Comparison of ENCODE assay signal across 20 cellular contexts in the genomic region with DNA sequence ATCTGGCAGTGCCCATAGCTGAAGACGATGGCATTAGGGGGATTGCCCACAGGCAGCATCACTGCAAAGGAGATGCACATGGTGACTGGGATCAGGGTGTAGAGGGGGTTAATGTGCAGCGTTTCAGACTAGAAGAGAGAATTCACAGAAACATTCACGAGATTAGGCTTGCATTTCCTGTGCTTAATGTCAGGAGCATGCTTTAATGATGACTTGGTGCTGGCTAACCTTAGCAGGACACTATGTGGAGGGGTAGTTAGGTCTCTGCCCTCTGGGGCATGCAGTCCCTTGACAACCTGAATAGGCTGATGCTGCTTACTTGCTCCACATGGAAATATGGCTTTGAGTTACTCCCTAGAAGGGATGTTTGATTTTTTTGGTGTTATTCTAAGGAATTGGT. TPM values are rescaled to one million over a fixed set of nuclear protein-coding genes. Genes with fewer than 3 reads are reported as not detected.
A peak's percentile ranks its signal among the peaks of the same experiment; 100 is the strongest.
DNase-seq lines count a peak whose midpoint lies in the region; ATAC-seq and TF ChIP-seq lines count a peak whose summit lies in the region.
"Had no signal": no experiment of that assay in that cellular context is flagged by ENCODE, and none has a peak within 500 bp of the region (broad histone marks: within the 10 kb centered on the region; RNA-seq: fewer than 3 reads in every experiment).

No MANE protein-coding gene starts in this region.

- H3K36me3 Mint-ChIP-seq in MCF 10A (ENCODE audit: insufficient read depth, unreplicated experiment), result peaks cover 17% of the 10 kb centered on the region

- 25% methylated on average over 3 of the region's 3 CpGs for WGBS in prostate gland

- H3K4me3 Mint-ChIP-seq in MCF 10A (ENCODE audit: unreplicated experiment), result no peak overlapping the region
- H3K4me3 Mint-ChIP-seq: T-helper 2 cell treated with Interferon-gamma antibody and Interleukin-4, amounts not matched to agents 5 μg/mL and 100 μg/mL, for 36 hours had no signal

- no peak overlapping the region for H3K27ac ChIP-seq in prostate gland
- H3K27ac ChIP-seq: ovary had no signal

- no peak for ATAC-seq in GM18858 (IDR thresholded peaks at IDR 0.05; ENCODE audit: unreplicated experiment)
- ATAC-seq: stimulated activated naive CD8-positive, alpha-beta T cell treated with anti-CD3 and anti-CD28 coated beads, Interleukin-15, Interleukin-2, amounts not matched to agents 100 U/mL and 50 U/mL, for 24 hours had no signal

- intact Hi-C loops in MCF 10A (cut with micrococcal nuclease), result no loop called here
- intact Hi-C loops in prostate gland (cut with DNase I), result no loop called here

- CTCF ChIA-PET in MCF 10A (lab: Yijun Ruan, JAX), result interaction anchor here (0.7 to 2.8 kb wide), 4 partner anchors 9 to 22 kb away, joined by 3 to 7 read pairs (median 3); a partner anchor contains a TSS

- no peaks in the 10 kb centered on the region for H3K9me3 ChIP-seq in prostate gland
- H3K9me3 ChIP-seq: ovary had no signal

- DNase-seq in ACHN (peak; percentile 55), M059J (ENCODE audit: low read depth) (peak; percentile 86), MCF 10A (ENCODE audit: unreplicated experiment) (no peak), islet precursor cell (peak; percentile 75), prostate gland (ENCODE audit: low spot score) (no peak), NCI-H526 (lab: John Stamatoyannopoulos, UW) (no peak), GM20000 (ENCODE audit: low spot score) (no peak)
- DNase-seq: activated CD4-positive, alpha-beta T cell treated with anti-CD3 and anti-CD28 coated beads for 48 hours; activated naive CD4-positive, alpha-beta T cell treated with anti-CD3 and anti-CD28 coated beads, Interleukin-2, amount 50 U/mL, for 16 hours; activated T-cell treated with anti-CD3 and anti-CD28 coated beads for 4 hours; caudate nucleus; glutamatergic neuron; NCI-H1092 treated with DMSO at 0.1 percent for 48 hours; NCI-H82; ovary; stimulated activated naive CD8-positive, alpha-beta T cell treated with anti-CD3 and anti-CD28 coated beads, Interleukin-15, Interleukin-2, amounts not matched to agents 100 U/mL and 50 U/mL, for 24 hours had no signal

- in situ Hi-C loops in ACHN (cut with HindIII; ENCODE audit: low pct_ligation_motif_present, low pct_unique_long_range_greater_than_20kb, low sequenced_read_pairs), result no loop called here

- TF ChIP-seq POLR2A in prostate gland (IDR thresholded peaks at IDR 0.05), result no peak

- peak overlapping the region; percentile 1 for H3K27ac Mint-ChIP-seq in MCF 10A (ENCODE audit: low read depth, unreplicated experiment)
- H3K27ac Mint-ChIP-seq: T-helper 2 cell treated with Interferon-gamma antibody and Interleukin-4, amounts not matched to agents 5 μg/mL and 100 μg/mL, for 36 hours had no signal

- no peak overlapping the region for H3K4me3 ChIP-seq in prostate gland
- H3K4me3 ChIP-seq: ovary had no signal

- H3K4me1 ChIP-seq in prostate gland (replicated peaks), result no peaks in the 10 kb centered on the region

- no TSS peak for BruUV-seq in MCF 10A (replicated peaks; lab: Mats Ljungman, UMichigan)

- POLR2A ChIA-PET in MCF 10A (lab: Yijun Ruan, JAX), result interaction anchor here (0.6 to 2.7 kb wide), 4 partner anchors 21 to 102 kb away, joined by 3 to 10 read pairs (median 5); a partner anchor contains a TSS

- H3K9me3 Mint-ChIP-seq in MCF 10A (ENCODE audit: unreplicated experiment), result no peaks in the 10 kb centered on the region
- H3K9me3 Mint-ChIP-seq: T-helper 2 cell treated with Interferon-gamma antibody and Interleukin-4, amounts not matched to agents 5 μg/mL and 100 μg/mL, for 36 hours had no signal

- no peak for TF ChIP-seq CTCF in MCF 10A (IDR thresholded peaks at IDR 0.05; ENCODE audit: unreplicated experiment)
- no peak for TF ChIP-seq CTCF in prostate gland (IDR thresholded peaks at IDR 0.05)
- TF ChIP-seq CTCF in GM20000 (IDR thresholded peaks at IDR 0.05; ENCODE audit: extremely low read depth, missing control alignments), result no peak

- H3K36me3 ChIP-seq in prostate gland, result no peaks in the 10 kb centered on the region
- H3K36me3 ChIP-seq: ovary had no signal

- H3K4me1 Mint-ChIP-seq in MCF 10A (ENCODE audit: insufficient read depth, unreplicated experiment), result peaks cover 17% of the 10 kb centered on the region

- H3K27me3 Mint-ChIP-seq in MCF 10A (ENCODE audit: insufficient read depth, unreplicated experiment), result no peaks in the 10 kb centered on the region

- H3K27me3 ChIP-seq in prostate gland (replicated peaks; ENCODE audit: insufficient read depth), result no peaks in the 10 kb centered on the region
- H3K27me3 ChIP-seq: ovary had no signal

RNA-seq across cellular contexts. Expression of a gene that starts 21.8 kb away (rescaled TPM):
- 29.5 and 34.0 TPM in 2 replicates for total RNA-seq in M059J (2014; rRNA removed; shearing (Covaris generic))
- total RNA-seq in MCF 10A (2022), result 33.6 and 37.0 TPM in 2 replicates
- 10 to 100 TPM; 29.9 to 31.9 TPM for total RNA-seq in prostate gland

RNA-seq across cellular contexts. Expression of a gene that starts 43.9 kb away (rescaled TPM):
- total RNA-seq in M059J (2014; rRNA removed; shearing (Covaris generic)), result 0.52 TPM in 1 of 2 replicates, not detected in the other
- total RNA-seq in MCF 10A (2022), result not detected in 2 replicates
- total RNA-seq in prostate gland, result 1 to 10 TPM in 1 of 2 donors, not detected in 1; 9.4 TPM
- total RNA-seq: A673, urinary bladder had no signal

Comparison
In these comparisons a context has a peak if more than half of its experiments do, and no peak if none do; other contexts are left out.
1. DNase-seq: peak in ACHN (single experiment), M059J (single experiment) and islet precursor cell (single experiment); none in MCF 10A (single experiment), prostate gland (single experiment), NCI-H526 (0 of 2) and GM20000 (single experiment).